ENCODE assay signal across 1 cellular context in the genomic region with DNA sequence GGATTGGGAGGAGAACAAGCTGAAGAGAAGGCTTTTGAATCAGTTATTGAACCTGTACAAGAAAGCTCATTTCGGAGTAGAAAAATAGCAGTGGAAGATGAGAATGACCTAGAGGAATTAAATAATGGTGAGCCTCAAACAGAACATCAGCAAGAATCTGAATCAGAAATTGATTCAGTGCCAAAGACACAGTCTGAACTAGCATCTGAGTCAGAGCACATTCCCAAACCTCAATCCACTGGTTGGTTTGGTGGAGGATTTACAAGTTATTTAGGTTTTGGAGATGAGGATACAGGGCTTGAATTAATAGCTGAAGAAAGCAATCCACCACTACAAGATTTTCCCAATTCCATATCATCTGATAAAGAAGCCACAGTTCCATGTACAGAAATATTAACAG.
TF ChIP-seq lines count a peak whose summit lies in the region.

No MANE protein-coding gene starts in this region.

TF ChIP-seq in HepG2, 621 proteins besides CTCF, POLR2A, EP300 and RAD21 (continued from another document):
- no peak for TF ChIP-seq PATZ1 (CRISPR knock-in tag; IDR thresholded peaks at IDR 0.05)
- TF ChIP-seq ZFP82 (CRISPR knock-in tag; IDR thresholded peaks at IDR 0.05; ENCODE audit: borderline replicate concordance) = no peak
- TF ChIP-seq NFE2L2 (IDR thresholded peaks at IDR 0.05; ENCODE audit: low read length) = no peak
- TF ChIP-seq ZNF616 (CRISPR knock-in tag; IDR thresholded peaks at IDR 0.05; ENCODE audit: low read depth) = no peak
TF ChIP-seq in HepG2: peak in this region for 0.
